In genomic region chr3:111904376-111905241, GRCh38 we compare ENCODE assay signal across 11 cellular contexts. TPM values are rescaled to one million over a fixed set of nuclear protein-coding genes. Genes with fewer than 3 reads are reported as not detected.
DNase-seq lines count a peak whose midpoint lies in the region; ATAC-seq and TF ChIP-seq lines count a peak whose summit lies in the region.
"Had no signal": no experiment of that assay in that cellular context is flagged by ENCODE, and none has a peak within 500 bp of the region (broad histone marks: within the 10 kb centered on the region; RNA-seq: fewer than 3 reads in every experiment).

No MANE protein-coding gene starts in this region.

- no peak for ATAC-seq in GM21360 (IDR thresholded peaks at IDR 0.05; ENCODE audit: unreplicated experiment)
- no peak for ATAC-seq in GM18505 (IDR thresholded peaks at IDR 0.05; ENCODE audit: unreplicated experiment)

- TF ChIP-seq POLR2A in NB4 (IDR thresholded peaks at IDR 0.05; ENCODE audit: extremely low read depth, insufficient read length) (no peak), GM18505 (IDR thresholded peaks at IDR 0.05; ENCODE audit: borderline replicate concordance, extremely low read depth, insufficient read depth, insufficient read length) (no peak)

- DNase-seq in AG10803 (ENCODE audit: low read depth): peak; percentile 98
- peak; percentile 17 for DNase-seq in NB4 (ENCODE audit: low read depth)
- peak; percentile 70 for DNase-seq in dermis blood vessel endothelial cell
- DNase-seq in myocyte (ENCODE audit: low read depth): peak; percentile 71
- no peak for DNase-seq in globus pallidus (ENCODE audit: low spot score)
- DNase-seq in NCI-H82 (lab: John Stamatoyannopoulos, UW): no peak
- DNase-seq: activated CD4-positive, alpha-beta T cell treated with anti-CD3 and anti-CD28 coated beads, Interleukin-2, amount 50 U/mL, for 1 hour; DND-41; spleen had no signal

- peak; percentile 49 for TF ChIP-seq CTCF in AG10803 (conservative IDR thresholded peaks at IDR 0.05; ENCODE audit: low read length)
- TF ChIP-seq CTCF in NB4 (IDR thresholded peaks at IDR 0.05; ENCODE audit: low read depth, low read length): no peak

- no peak overlapping the region for H3K4me3 ChIP-seq in AG10803 (ENCODE audit: low read length)
- no peak overlapping the region for H3K4me3 ChIP-seq in NB4 (ENCODE audit: low read depth, low read length)
- H3K4me3 ChIP-seq: spleen had no signal

RNA-seq across cellular contexts. Expression of gene PHLDB2, which starts 45.5 kb away (rescaled TPM):
- total RNA-seq in dermis blood vessel endothelial cell (73.8 and 89.9 TPM in 2 replicates), myocyte (53.8 and 55.5 TPM in 2 replicates)
- polyA plus RNA-seq in myocyte (2012): 19.5 TPM

Comparison
In these comparisons a context has a peak if more than half of its experiments do, and no peak if none do; other contexts are left out.
1. DNase-seq: peak in AG10803 (single experiment), NB4 (single experiment), dermis blood vessel endothelial cell (single experiment) and myocyte (single experiment); none in globus pallidus (single experiment) and NCI-H82 (single experiment).